10 cellular contexts compared by ENCODE assay signal in genomic region chr2:85446296-85447221, GRCh38. TPM values are rescaled to one million over a fixed set of nuclear protein-coding genes. Genes with fewer than 3 reads are reported as not detected.
DNase-seq lines count a peak whose midpoint lies in the region; ATAC-seq, FAIRE-seq and TF ChIP-seq lines count a peak whose summit lies in the region.
"Had no signal": no experiment of that assay in that cellular context is flagged by ENCODE, and none has a peak within 500 bp of the region (broad histone marks: within the 10 kb centered on the region; RNA-seq: fewer than 3 reads in every experiment).

No MANE protein-coding gene starts in this region.

- H3K9me3 Mint-ChIP-seq in natural killer cell treated with Interleukin-12 subunit alpha and Interleukin-12 subunit beta and Interleukin-15 and Interleukin-18, amount 100 ng/mL, for 72 hours: no peaks in the 10 kb centered on the region
- H3K9me3 Mint-ChIP-seq: memory B cell had no signal

- H3K36me3 ChIP-seq in KMS-11 (ENCODE audit: insufficient read depth): no peaks in the 10 kb centered on the region
- no peaks in the 10 kb centered on the region for H3K36me3 ChIP-seq in K562 (ENCODE audit: control insufficient read depth, insufficient read depth, low read length)
- H3K36me3 ChIP-seq in HepG2 (replicated peaks in 1 of 2; ENCODE audit: control insufficient read depth in 1 of 2, insufficient read depth in 2 of 2, low read length in 2 of 2): no peaks in the 10 kb centered on the region

- H3K36me3 Mint-ChIP-seq in natural killer cell treated with Interleukin-12 subunit alpha and Interleukin-12 subunit beta and Interleukin-15 and Interleukin-18, amount 100 ng/mL, for 72 hours: no peaks in the 10 kb centered on the region
- H3K36me3 Mint-ChIP-seq: memory B cell had no signal

- peaks cover 2% of the 10 kb centered on the region for H3K9me1 ChIP-seq in K562 (ENCODE audit: control insufficient read depth, insufficient read depth, low read length)

- no peak overlapping the region for H3K4me3 Mint-ChIP-seq in natural killer cell treated with Interleukin-12 subunit alpha and Interleukin-12 subunit beta and Interleukin-15 and Interleukin-18, amount 100 ng/mL, for 72 hours
- H3K4me3 Mint-ChIP-seq: memory B cell had no signal

- no peak overlapping the region for H3K4me3 ChIP-seq in KMS-11 (IDR thresholded peaks at IDR 0.05; ENCODE audit: insufficient read depth, low read depth, low read length)
- no peak overlapping the region for H3K4me3 ChIP-seq in K562
- no peak overlapping the region for H3K4me3 ChIP-seq in HepG2 (replicated peaks in 1 of 3; ENCODE audit: insufficient read depth in 1 of 3, low read depth in 2 of 3, low read length in 3 of 3)

- ATAC-seq in K562 (peak; percentile 38), HepG2 (peak; percentile 39), HG03342 (IDR thresholded peaks at IDR 0.05; ENCODE audit: unreplicated experiment) (no peak), HG03196 (IDR thresholded peaks at IDR 0.05; ENCODE audit: unreplicated experiment) (no peak)
- ATAC-seq in natural killer cell treated with Interleukin-12 subunit alpha and Interleukin-12 subunit beta and Interleukin-15 and Interleukin-18, amount 100 ng/mL, for 72 hours: no peak

- DNase-seq in K562 (ENCODE audit: extremely low read depth in 1 of 4, low spot score in 3 of 4) (no peak), HepG2 (ENCODE audit: low spot score) (no peak)
- DNase-seq in natural killer cell treated with Interleukin-12 subunit alpha and Interleukin-12 subunit beta and Interleukin-15 and Interleukin-18, amount 100 ng/mL, for 72 hours (ENCODE audit: low spot score): no peak
- DNase-seq: activated CD4-positive, alpha-beta T cell treated with anti-CD3 and anti-CD28 coated beads for 4 hours had no signal

- H3K27me3 ChIP-seq in KMS-11 (ENCODE audit: insufficient read depth, low read depth): no peaks in the 10 kb centered on the region
- no peaks in the 10 kb centered on the region for H3K27me3 ChIP-seq in K562 (ENCODE audit: control insufficient read depth in 2 of 2, insufficient read depth in 2 of 2, low read length in 2 of 2)
- peaks cover 0 to 5% of the 10 kb centered on the region in 2 experiments; a peak in 1 of 5 replicates for H3K27me3 ChIP-seq in HepG2 (ENCODE audit: control insufficient read depth in 1 of 2, insufficient read depth in 2 of 2, low read length in 2 of 2)

- no peaks in the 10 kb centered on the region for H3K9me3 ChIP-seq in K562 (replicated peaks; ENCODE audit: control insufficient read depth, insufficient read depth, low read depth, low read length)
- no peaks in the 10 kb centered on the region for H3K9me3 ChIP-seq in HepG2 (ENCODE audit: low read length)

- TF ChIP-seq CTCF in KMS-11 (conservative IDR thresholded peaks at IDR 0.05; ENCODE audit: low read depth, low read length) (no peak), K562 (IDR thresholded peaks at IDR 0.05 in 2 of 3, conservative IDR thresholded peaks at IDR 0.05 in 1 of 3; ENCODE audit: insufficient read depth in 2 of 3, low read depth in 1 of 3, low read length in 3 of 3) (no peak), HepG2 (CRISPR knock-in tag; IDR thresholded peaks at IDR 0.05) (no peak)

- no peak for TF ChIP-seq POLR2A in K562 (conservative IDR thresholded peaks at IDR 0.05)
- TF ChIP-seq POLR2A in HepG2 (IDR thresholded peaks at IDR 0.05; ENCODE audit: insufficient read depth in 1 of 2, low read depth in 2 of 2, low read length in 2 of 2): no peak

- intact Hi-C loops in K562 (cut with micrococcal nuclease) (no loop called here), HepG2 (cut with micrococcal nuclease; ENCODE audit: unreplicated experiment) (no loop called here)

- H3K4me1 ChIP-seq in KMS-11 (ENCODE audit: low read depth, poor library complexity, severe bottlenecking) (peaks cover 16% of the 10 kb centered on the region), K562 (replicated peaks in 1 of 2; ENCODE audit: control insufficient read depth in 2 of 2, insufficient read depth in 2 of 2, low read length in 2 of 2) (peaks cover 13 to 14% of the 10 kb centered on the region in 2 experiments; a peak in 4 of 5 replicates), HepG2 (ENCODE audit: insufficient read depth, low read length) (peaks cover 36% of the 10 kb centered on the region)

- 64% methylated on average over 11 of the region's 14 CpGs for WGBS in K562 (ENCODE audit: insufficient coverage, low coverage, missing lambda C conversion rate)
- 69% methylated on average over 14 of the region's 14 CpGs for WGBS in HepG2 (ENCODE audit: low lambda C conversion rate)

- H3K9ac ChIP-seq in KMS-11 (no peak overlapping the region), K562 (ENCODE audit: insufficient read depth in 1 of 2, low read depth in 2 of 2, low read length in 2 of 2) (peak overlapping the region in 1 of 2 experiments; percentile 47; a peak in 2 of 4 replicates), HepG2 (ENCODE audit: insufficient read depth, low read depth, low read length) (no peak overlapping the region)

- H4K20me1 ChIP-seq in KMS-11 (ENCODE audit: insufficient read depth): no peaks in the 10 kb centered on the region
- no peaks in the 10 kb centered on the region for H4K20me1 ChIP-seq in K562 (replicated peaks; ENCODE audit: control insufficient read depth, insufficient read depth, low read length)
- no peaks in the 10 kb centered on the region for H4K20me1 ChIP-seq in HepG2 (ENCODE audit: insufficient read depth, low read length)

- POLR2A ChIA-PET in K562 (lab: Yijun Ruan, JAX): interaction anchor here (1.0 to 63.9 kb wide), 5 partner anchors 9 to 99 kb away, joined by 3 to 1576 read pairs (median 13); partner anchors contain the start of gene MAT2A
- POLR2A ChIA-PET in HepG2 (lab: Yijun Ruan, JAX): interaction anchor here (0.7 to 3.7 kb wide), 15 partner anchors 9 to 119 kb away, joined by 3 to 37 read pairs (median 4); partner anchors contain the start of genes ELMOD3, MAT2A, RETSAT and SH2D6

- CTCF ChIA-PET in K562 (lab: Yijun Ruan, JAX; ENCODE audit: low intra/inter-chr PET ratio): no interaction called here
- CTCF ChIA-PET in HepG2 (lab: Yijun Ruan, JAX; ENCODE audit: low intra/inter-chr PET ratio, low total read pairs): no interaction called here

- no peak for FAIRE-seq in K562 (lab: Jason Lieb, UNC)
- no peak for FAIRE-seq in HepG2 (lab: Jason Lieb, UNC)
- FAIRE-seq: RCC 7860 had no signal

- TF ChIP-seq EP300 in K562 (IDR thresholded peaks at IDR 0.05; ENCODE audit: low read length) (no peak), HepG2 (IDR thresholded peaks at IDR 0.05; ENCODE audit: low read depth in 2 of 2, low read length in 2 of 2) (no peak), HepG2 (CRISPR knock-in tag; IDR thresholded peaks at IDR 0.05; ENCODE audit: borderline replicate concordance) (no peak)

- H3K27ac Mint-ChIP-seq in natural killer cell treated with Interleukin-12 subunit alpha and Interleukin-12 subunit beta and Interleukin-15 and Interleukin-18, amount 100 ng/mL, for 72 hours: no peak overlapping the region
- H3K27ac Mint-ChIP-seq: memory B cell had no signal

- peak overlapping the region; percentile 10; the same call in 1 of the 2 replicates for H2AFZ ChIP-seq in KMS-11 (ENCODE audit: low read depth)
- 0 out of 2 replicates have a peak overlapping the region, but pooled peaks have one; percentile 8 for H2AFZ ChIP-seq in K562 (ENCODE audit: low read depth, low read length)
- no peak overlapping the region for H2AFZ ChIP-seq in HepG2 (ENCODE audit: low read length)

- in situ Hi-C loops in K562 (cut with MboI): no loop called here
- in situ Hi-C loops in HepG2 (cut with HindIII; ENCODE audit: extremely low pct_ligation_motif_present, low pct_unique_long_range_greater_than_20kb): no loop called here

- TF ChIP-seq RAD21 in K562 (CRISPR knock-in tag; conservative IDR thresholded peaks at IDR 0.05 in 1 of 2, IDR thresholded peaks at IDR 0.05 in 1 of 2): no peak
- no peak for TF ChIP-seq RAD21 in HepG2 (CRISPR knock-in tag; IDR thresholded peaks at IDR 0.05)

- H3K4me1 Mint-ChIP-seq in natural killer cell treated with Interleukin-12 subunit alpha and Interleukin-12 subunit beta and Interleukin-15 and Interleukin-18, amount 100 ng/mL, for 72 hours (ENCODE audit: low read depth in 2 of 2): no peaks in the 10 kb centered on the region
- H3K4me1 Mint-ChIP-seq: memory B cell had no signal

- no peaks in the 10 kb centered on the region for H3K27me3 Mint-ChIP-seq in natural killer cell treated with Interleukin-12 subunit alpha and Interleukin-12 subunit beta and Interleukin-15 and Interleukin-18, amount 100 ng/mL, for 72 hours
- H3K27me3 Mint-ChIP-seq: memory B cell had no signal

- H3K27ac ChIP-seq in KMS-11: no peak overlapping the region
- H3K27ac ChIP-seq in K562 (ENCODE audit: extremely low read depth, low read depth, low read length): no peak overlapping the region
- no peak overlapping the region for H3K27ac ChIP-seq in HepG2 (ENCODE audit: extremely low read length, insufficient read depth, low read length)
- H3K27ac ChIP-seq in temporal lobe (ENCODE audit: low read depth, low read length): peak overlapping the region; percentile 92

- no peaks in the 10 kb centered on the region for H3K79me2 ChIP-seq in KMS-11 (ENCODE audit: insufficient read depth, low read depth)
- no peaks in the 10 kb centered on the region for H3K79me2 ChIP-seq in K562 (ENCODE audit: control insufficient read depth, insufficient read depth, low read length)
- no peaks in the 10 kb centered on the region for H3K79me2 ChIP-seq in HepG2 (ENCODE audit: insufficient read depth, low read length)

- H3K4me2 ChIP-seq in KMS-11 (no peak overlapping the region), K562 (ENCODE audit: insufficient read depth, low read length) (no peak overlapping the region), HepG2 (ENCODE audit: low read depth, low read length) (no peak overlapping the region)

- BruUV-seq in K562 (replicated peaks; lab: Mats Ljungman, UMichigan) (no TSS peak), HepG2 (replicated peaks; lab: Mats Ljungman, UMichigan) (no TSS peak)

RNA-seq across cellular contexts. Expression of gene SH2D6, which starts 28.0 kb away (rescaled TPM):
- 0.32 and 1.1 TPM in 2 replicates for total RNA-seq in K562 (2011; cell fraction: chromatin; rRNA removed; ENCODE audit: low replicate concordance)
- 1.7 and 1.8 TPM in 2 replicates for total RNA-seq in K562 (2011; cell fraction: nucleolus; rRNA removed)
- total RNA-seq in K562 (2011; cell fraction: nucleoplasm; rRNA removed): 0.73 TPM in 1 of 2 replicates, not detected in the other
- total RNA-seq in K562 (2014; rRNA removed) (0.20 TPM in 1 of 2 replicates, not detected in the other), K562 (2014; rRNA removed; fragmentation: Illumina TruSeq; extraction: Trizol) (0.76 TPM in 1 of 2 replicates, not detected in the other), K562 (2015; rRNA removed; fragmentation: Illumina TruSeq; extraction: Trizol) (0.14 TPM in 1 of 2 replicates, not detected in the other), K562 (2021) (0.33 and 0.36 TPM in 2 replicates), HepG2 (2016; rRNA removed; fragmentation: Illumina TruSeq; extraction: Trizol) (0.11 and 0.29 TPM in 2 replicates), temporal lobe (0.74 TPM)
- polyA plus RNA-seq in K562 (2011; rRNA removed) (0.34 and 0.46 TPM in 2 replicates), K562 (2014; fragmentation: Illumina TruSeq; extraction: Trizol) (not detected in 2 replicates), K562 (2014; fragmentation: Nextera tagmentation; extraction: Ambion mirVana) (under 1 TPM; 0.07 to 0.21 TPM), K562 (2014; rRNA removed) (0.41 and 1.2 TPM in 2 replicates), HepG2 (2011; rRNA removed) (0.18 and 0.26 TPM in 2 replicates)
- 0.76 TPM in 1 of 2 replicates, not detected in the other for polyA plus RNA-seq in K562 (2011; cell fraction: cytosol; rRNA removed)
- polyA plus RNA-seq in K562 (2011; cell fraction: nucleus; rRNA removed): 1.1 TPM in 2 replicates
- 0.55 and 1.0 TPM in 2 replicates for polyA plus RNA-seq in K562 (2012)
- 0.53 TPM in 1 of 2 replicates, not detected in the other for polyA minus RNA-seq in K562 (2011; rRNA and poly(A)+ RNA removed)
- polyA minus RNA-seq in K562 (2011; cell fraction: cytosol; rRNA and poly(A)+ RNA removed): not detected in 2 replicates
- polyA minus RNA-seq in K562 (2011; cell fraction: nucleus; rRNA and poly(A)+ RNA removed): 0.33 and 1.1 TPM in 2 replicates
- 1.1 and 1.3 TPM in 2 replicates for total RNA-seq in HepG2 (2016; cell fraction: cytosol; rRNA removed; fragmentation: Illumina TruSeq; extraction: Trizol; ENCODE audit: low read depth)
- total RNA-seq in HepG2 (2016; cell fraction: insoluble cytoplasmic fraction; rRNA removed; fragmentation: Illumina TruSeq; extraction: Trizol): 0.41 TPM in 1 of 2 replicates, not detected in the other
- total RNA-seq in HepG2 (2016; cell fraction: membrane; rRNA removed; fragmentation: Illumina TruSeq; extraction: Trizol): 1.6 and 1.9 TPM in 2 replicates
- total RNA-seq in HepG2 (2016; cell fraction: nucleus; rRNA removed; fragmentation: Illumina TruSeq; extraction: Trizol): 0.93 and 1.0 TPM in 2 replicates
- polyA plus RNA-seq in HepG2 (2011; cell fraction: cytosol; rRNA removed): 0.08 and 0.21 TPM in 2 replicates
- polyA plus RNA-seq in HepG2 (2011; cell fraction: nucleus; rRNA removed): 0.19 and 0.51 TPM in 2 replicates
- polyA plus RNA-seq in HepG2 (2012): not detected in 2 replicates
- not detected in 2 replicates for polyA plus RNA-seq in HepG2 (2016; cell fraction: cytosol; fragmentation: Illumina TruSeq; extraction: Trizol; ENCODE audit: low read depth)
- not detected in 2 replicates for polyA plus RNA-seq in HepG2 (2016; cell fraction: insoluble cytoplasmic fraction; fragmentation: Illumina TruSeq; extraction: Trizol; ENCODE audit: low read depth)
- 0.26 and 0.30 TPM in 2 replicates for polyA plus RNA-seq in HepG2 (2016; cell fraction: membrane; fragmentation: Illumina TruSeq; extraction: Trizol; ENCODE audit: low read depth)
- 1.2 TPM in 1 of 2 replicates, not detected in the other for polyA plus RNA-seq in HepG2 (2016; cell fraction: nucleus; fragmentation: Illumina TruSeq; extraction: Trizol; ENCODE audit: insufficient read depth, low read depth)
- polyA minus RNA-seq in HepG2 (2011; rRNA and poly(A)+ RNA removed; ENCODE audit: low replicate concordance): 0.74 and 1.7 TPM in 2 replicates
- polyA minus RNA-seq in HepG2 (2011; cell fraction: cytosol; rRNA and poly(A)+ RNA removed): 0.69 and 1.3 TPM in 2 replicates
- polyA minus RNA-seq in HepG2 (2011; cell fraction: nucleus; rRNA and poly(A)+ RNA removed): 0.77 and 1.6 TPM in 2 replicates
- total RNA-seq in natural killer cell treated with Interleukin-12 subunit alpha and Interleukin-12 subunit beta and Interleukin-15 and Interleukin-18, amount 100 ng/mL, for 72 hours: under 1 TPM; 0.24 to 0.81 TPM

RNA-seq across cellular contexts. Expression of gene CAPG, which starts 36.4 kb away (rescaled TPM):
- 12.5 and 27.5 TPM in 2 replicates for total RNA-seq in K562 (2011; cell fraction: chromatin; rRNA removed; ENCODE audit: low replicate concordance)
- 22.3 and 22.9 TPM in 2 replicates for total RNA-seq in K562 (2011; cell fraction: nucleolus; rRNA removed)
- total RNA-seq in K562 (2011; cell fraction: nucleoplasm; rRNA removed): 12.0 and 16.9 TPM in 2 replicates
- 59.5 and 80.5 TPM in 2 replicates for total RNA-seq in K562 (2014; rRNA removed)
- 18.9 and 25.3 TPM in 2 replicates for total RNA-seq in K562 (2014; rRNA removed; fragmentation: Illumina TruSeq; extraction: Trizol)
- 82.9 and 85.5 TPM in 2 replicates for total RNA-seq in K562 (2015; rRNA removed; fragmentation: Illumina TruSeq; extraction: Trizol)
- 56.0 and 59.5 TPM in 2 replicates for total RNA-seq in K562 (2021)
- 64.7 and 70.7 TPM in 2 replicates for polyA plus RNA-seq in K562 (2011; rRNA removed)
- 65.8 and 109 TPM in 2 replicates for polyA plus RNA-seq in K562 (2011; cell fraction: cytosol; rRNA removed)
- polyA plus RNA-seq in K562 (2011; cell fraction: nucleus; rRNA removed): 41.7 and 43.1 TPM in 2 replicates
- 96.2 and 154 TPM in 2 replicates for polyA plus RNA-seq in K562 (2012)
- polyA plus RNA-seq in K562 (2014; fragmentation: Illumina TruSeq; extraction: Trizol): 39.4 and 48.0 TPM in 2 replicates
- 10 to 100 TPM; 10.6 to 21.7 TPM for polyA plus RNA-seq in K562 (2014; fragmentation: Nextera tagmentation; extraction: Ambion mirVana)
- 83.4 and 90.4 TPM in 2 replicates for polyA plus RNA-seq in K562 (2014; rRNA removed)
- polyA minus RNA-seq in K562 (2011; rRNA and poly(A)+ RNA removed): 14.5 and 26.8 TPM in 2 replicates
- 16.9 and 25.1 TPM in 2 replicates for polyA minus RNA-seq in K562 (2011; cell fraction: cytosol; rRNA and poly(A)+ RNA removed)
- polyA minus RNA-seq in K562 (2011; cell fraction: nucleus; rRNA and poly(A)+ RNA removed): 11.3 and 15.8 TPM in 2 replicates
- total RNA-seq in HepG2 (2016; rRNA removed; fragmentation: Illumina TruSeq; extraction: Trizol): 18.2 and 26.5 TPM in 2 replicates
- 3.5 and 5.7 TPM in 2 replicates for total RNA-seq in HepG2 (2016; cell fraction: cytosol; rRNA removed; fragmentation: Illumina TruSeq; extraction: Trizol; ENCODE audit: low read depth)
- 22.4 and 25.2 TPM in 2 replicates for total RNA-seq in HepG2 (2016; cell fraction: insoluble cytoplasmic fraction; rRNA removed; fragmentation: Illumina TruSeq; extraction: Trizol)
- 7.7 TPM in 2 replicates for total RNA-seq in HepG2 (2016; cell fraction: membrane; rRNA removed; fragmentation: Illumina TruSeq; extraction: Trizol)
- total RNA-seq in HepG2 (2016; cell fraction: nucleus; rRNA removed; fragmentation: Illumina TruSeq; extraction: Trizol): 6.2 and 8.8 TPM in 2 replicates
- polyA plus RNA-seq in HepG2 (2011; rRNA removed): 10.6 and 12.7 TPM in 2 replicates
- polyA plus RNA-seq in HepG2 (2011; cell fraction: cytosol; rRNA removed): 7.9 and 13.0 TPM in 2 replicates
- 6.3 and 7.4 TPM in 2 replicates for polyA plus RNA-seq in HepG2 (2011; cell fraction: nucleus; rRNA removed)
- polyA plus RNA-seq in HepG2 (2012): 6.7 and 7.8 TPM in 2 replicates
- polyA plus RNA-seq in HepG2 (2016; cell fraction: cytosol; fragmentation: Illumina TruSeq; extraction: Trizol; ENCODE audit: low read depth): 2.9 and 4.2 TPM in 2 replicates
- polyA plus RNA-seq in HepG2 (2016; cell fraction: insoluble cytoplasmic fraction; fragmentation: Illumina TruSeq; extraction: Trizol; ENCODE audit: low read depth): 18.1 and 22.6 TPM in 2 replicates
- polyA plus RNA-seq in HepG2 (2016; cell fraction: membrane; fragmentation: Illumina TruSeq; extraction: Trizol; ENCODE audit: low read depth): 3.2 and 4.7 TPM in 2 replicates
- polyA plus RNA-seq in HepG2 (2016; cell fraction: nucleus; fragmentation: Illumina TruSeq; extraction: Trizol; ENCODE audit: insufficient read depth, low read depth): 11.5 and 13.0 TPM in 2 replicates
- 9.5 and 243 TPM in 2 replicates for polyA minus RNA-seq in HepG2 (2011; rRNA and poly(A)+ RNA removed; ENCODE audit: low replicate concordance)
- polyA minus RNA-seq in HepG2 (2011; cell fraction: cytosol; rRNA and poly(A)+ RNA removed): 5.7 and 10.2 TPM in 2 replicates
- polyA minus RNA-seq in HepG2 (2011; cell fraction: nucleus; rRNA and poly(A)+ RNA removed): 3.7 and 5.7 TPM in 2 replicates
- 7.6 TPM for total RNA-seq in temporal lobe
- 10 to 100 TPM in 1 of 2 donors, 1 to 10 TPM in 1; 8.4 to 12.9 TPM for total RNA-seq in natural killer cell treated with Interleukin-12 subunit alpha and Interleukin-12 subunit beta and Interleukin-15 and Interleukin-18, amount 100 ng/mL, for 72 hours

Comparison
In these comparisons a context has a peak if more than half of its experiments do, and no peak if none do; other contexts are left out.
1. ATAC-seq: peak in K562 (single experiment) and HepG2 (single experiment); none in HG03342 (single experiment), natural killer cell treated with Interleukin-12 subunit alpha and Interleukin-12 subunit beta and Interleukin-15 and Interleukin-18, amount 100 ng/mL, for 72 hours (0 of 2) and HG03196 (single experiment).